Comparison of ENCODE assay signal across 23 cellular contexts in the genomic region with DNA sequence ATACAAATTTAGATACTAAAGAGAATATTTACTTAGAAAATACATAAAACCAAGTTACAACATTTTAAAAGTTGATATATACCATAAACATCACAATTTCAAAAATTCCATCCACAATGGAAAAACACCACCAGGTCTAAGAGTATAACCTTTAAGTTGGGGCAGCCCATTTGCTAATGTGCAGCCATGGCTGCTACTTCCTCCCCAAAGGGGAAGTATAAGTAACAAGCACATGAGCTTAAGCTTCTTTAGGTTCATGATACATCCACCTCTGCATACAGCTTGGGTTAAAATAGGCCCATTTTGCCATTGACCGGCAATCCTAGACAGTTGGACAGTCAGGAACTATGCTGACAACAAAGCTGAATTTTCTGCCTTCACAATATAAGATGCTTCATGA.
"Had no signal": no experiment of that assay in that cellular context is flagged by ENCODE, and none has a peak within 500 bp of the region (broad histone marks: within the 10 kb centered on the region; RNA-seq: fewer than 3 reads in every experiment).

No MANE protein-coding gene starts in this region.

- H3K4me2 ChIP-seq: neural progenitor cell had no signal

- H3K27ac ChIP-seq: gastrocnemius medialis, heart right ventricle, neural progenitor cell, ovary, right atrium auricular region, sigmoid colon, skin epidermis, testis, tibial nerve had no signal

- H3K4me1 ChIP-seq: gastrocnemius medialis, neural progenitor cell, sigmoid colon, testis had no signal

- ATAC-seq: gastrocnemius medialis; heart right ventricle; natural killer cell; stimulated activated naive CD8-positive, alpha-beta T cell treated with anti-CD3 and anti-CD28 coated beads, Interleukin-15, amount 100 ng/mL, for 72 hours had no signal

- H3K4me3 ChIP-seq: dorsolateral prefrontal cortex, gastrocnemius medialis, heart right ventricle, neural progenitor cell, ovary, right atrium auricular region, sigmoid colon, skin epidermis, testis, tibial nerve had no signal

- H3K27me3 ChIP-seq: dorsolateral prefrontal cortex, gastrocnemius medialis, heart right ventricle, neural progenitor cell, ovary, right atrium auricular region, sigmoid colon, testis, tibial nerve had no signal

- DNase-seq: cortex of kidney; dorsolateral prefrontal cortex; effector CD8-positive, alpha-beta T cell; gastrocnemius medialis; heart right ventricle; hypothalamus; kidney glomerular epithelial cell; natural killer cell; nucleus accumbens; ovary; sigmoid colon; stimulated activated CD4-positive, alpha-beta T cell treated with anti-CD3 and anti-CD28 coated beads, Interleukin-2, amount 100 ng/mL, for 24 hours; stimulated activated CD4-positive, alpha-beta T cell treated with anti-CD3 and anti-CD28 coated beads, Interleukin-4, amount 100 ng/mL, for 4 hours; stimulated activated naive B cell treated with anti-CD40 and anti-IgM and Interleukin-4, amounts not matched to agents 10 μg/mL and 1 μg/mL and 100 μg/mL, for 72 hours; stimulated activated naive CD8-positive, alpha-beta T cell treated with anti-CD3 and anti-CD28 coated beads, Interleukin-15, amount 100 ng/mL, for 72 hours; testis had no signal

- H2AFZ ChIP-seq: neural progenitor cell had no signal

- FAIRE-seq: islet of Langerhans had no signal

- H3K4me1 Mint-ChIP-seq: mesothelial cell of epicardium; natural killer cell; stimulated activated naive CD8-positive, alpha-beta T cell treated with anti-CD3 and anti-CD28 coated beads, Interleukin-15, amount 100 ng/mL, for 72 hours had no signal

- H3K9me3 ChIP-seq: gastrocnemius medialis, heart right ventricle, ovary, right atrium auricular region, sigmoid colon, testis, tibial nerve had no signal

- H3K27ac Mint-ChIP-seq: memory B cell; mesothelial cell of epicardium; natural killer cell; neural progenitor cell; stimulated activated naive B cell treated with anti-CD40 and anti-IgM and Interleukin-4, amounts not matched to agents 10 μg/mL and 1 μg/mL and 100 μg/mL, for 72 hours; stimulated activated naive CD8-positive, alpha-beta T cell treated with anti-CD3 and anti-CD28 coated beads, Interleukin-15, amount 100 ng/mL, for 72 hours had no signal

- H3K36me3 ChIP-seq: neural progenitor cell, ovary, right atrium auricular region had no signal

- H3K4me3 Mint-ChIP-seq: memory B cell; mesothelial cell of epicardium; natural killer cell; neural progenitor cell; stimulated activated naive B cell treated with anti-CD40 and anti-IgM and Interleukin-4, amounts not matched to agents 10 μg/mL and 1 μg/mL and 100 μg/mL, for 72 hours; stimulated activated naive CD8-positive, alpha-beta T cell treated with anti-CD3 and anti-CD28 coated beads, Interleukin-15, amount 100 ng/mL, for 72 hours had no signal

- H3K9ac ChIP-seq: neural progenitor cell had no signal

- H3K9me3 Mint-ChIP-seq: memory B cell; mesothelial cell of epicardium; natural killer cell; neural progenitor cell; stimulated activated naive CD8-positive, alpha-beta T cell treated with anti-CD3 and anti-CD28 coated beads, Interleukin-15, amount 100 ng/mL, for 72 hours had no signal

- H3K27me3 Mint-ChIP-seq: stimulated activated naive B cell treated with anti-CD40 and anti-IgM and Interleukin-4, amounts not matched to agents 10 μg/mL and 1 μg/mL and 100 μg/mL, for 72 hours had no signal

- H3K36me3 Mint-ChIP-seq: memory B cell; mesothelial cell of epicardium; natural killer cell; neural progenitor cell; stimulated activated naive B cell treated with anti-CD40 and anti-IgM and Interleukin-4, amounts not matched to agents 10 μg/mL and 1 μg/mL and 100 μg/mL, for 72 hours had no signal
